8 cellular contexts compared by ENCODE assay signal in the genomic region with DNA sequence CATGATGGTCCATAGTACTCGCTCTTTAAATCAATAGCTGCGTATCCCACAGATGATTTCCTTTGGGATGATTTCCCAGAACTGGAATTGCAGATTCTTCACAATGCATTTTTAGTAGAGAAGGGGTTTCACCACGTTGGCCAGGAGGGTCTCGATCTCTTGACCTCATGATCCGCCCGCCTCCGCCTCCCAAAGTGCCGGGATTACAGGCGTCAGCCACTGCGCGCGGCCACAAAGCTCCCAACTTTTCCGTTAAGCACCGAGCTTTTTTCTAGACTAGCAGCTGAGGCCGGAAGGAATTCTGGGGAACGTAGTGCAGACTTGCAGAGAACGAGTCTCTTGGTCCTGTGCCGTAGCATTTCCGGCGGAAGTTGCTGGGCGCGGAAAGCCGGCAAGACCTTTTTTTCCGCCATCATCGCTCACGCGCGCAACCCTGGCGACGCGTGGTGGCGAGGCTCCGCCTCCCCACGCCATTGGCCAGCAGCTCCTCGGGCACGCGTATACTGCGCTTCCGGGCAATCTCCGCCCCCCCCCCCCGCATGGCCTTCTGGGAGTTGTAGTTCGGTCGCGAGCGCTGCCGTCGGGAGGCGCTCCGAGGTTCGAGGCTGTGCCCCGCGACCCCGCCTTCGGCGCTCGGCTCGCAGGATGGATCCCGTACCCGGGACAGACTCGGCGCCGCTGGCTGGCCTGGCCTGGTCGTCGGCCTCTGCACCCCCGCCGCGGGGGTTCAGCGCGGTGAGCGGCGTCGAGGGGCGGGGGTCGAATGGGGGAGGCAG. TPM values are rescaled to one million over a fixed set of nuclear protein-coding genes. Genes with fewer than 3 reads are reported as not detected.
DNase-seq lines count a peak whose midpoint lies in the region; ATAC-seq lines count a peak whose summit lies in the region.

A gene (plus strand): TSS at position 557 of the 776 bp plus-strand sequence. CDS start 89 bp downstream, at position 646.

- H3K4me1 Mint-ChIP-seq in activated naive CD8-positive, alpha-beta T cell (ENCODE audit: low read depth), result peaks cover 16% of the 10 kb centered on the region

- H3K27me3 Mint-ChIP-seq in activated naive CD8-positive, alpha-beta T cell, result no peaks in the 10 kb centered on the region

- H3K36me3 Mint-ChIP-seq in activated naive CD8-positive, alpha-beta T cell, result peaks cover 2% of the 10 kb centered on the region

- peak; percentile 87 for ATAC-seq in HG02610 (IDR thresholded peaks at IDR 0.05; ENCODE audit: unreplicated experiment)

- H3K27ac ChIP-seq in temporal lobe (ENCODE audit: low read depth, low read length), result peak within 1 kb of the TSS; percentile 78

- H3K4me3 Mint-ChIP-seq in activated naive CD8-positive, alpha-beta T cell, result peak within 1 kb of the TSS; percentile 88

- no peaks in the 10 kb centered on the region for H3K9me3 Mint-ChIP-seq in activated naive CD8-positive, alpha-beta T cell (ENCODE audit: low read depth)

- DNase-seq in GM04503 (ENCODE audit: low read depth) (peak; percentile 95), NCI-H1105 (lab: John Stamatoyannopoulos, UW) (peak; percentile 98), SKM-1 treated with dmso at 0.1 percent for 144 hours (lab: John Stamatoyannopoulos, UW; ENCODE audit: unreplicated experiment) (peak; percentile 96), glomerular endothelial cell (ENCODE audit: extremely low read depth, low read depth, low spot score) (peak; percentile 96), occipital lobe (lab: John Stamatoyannopoulos, UW) (peak; percentile 96)

- peak within 1 kb of the TSS; percentile 81 for H3K27ac Mint-ChIP-seq in activated naive CD8-positive, alpha-beta T cell

RNA-seq across cellular contexts. Expression of the gene that starts here (rescaled TPM):
- total RNA-seq in glomerular endothelial cell (88.2 and 108 TPM in 2 replicates), occipital lobe (19.3 TPM), temporal lobe (15.5 TPM)

Comparison
In these comparisons a context has a peak if more than half of its experiments do, and no peak if none do; other contexts are left out.
1. Peak in every context shown above with its lines: DNase-seq, ATAC-seq and H3K27ac ChIP-seq.